12 cellular contexts compared by ENCODE assay signal in the genomic region with DNA sequence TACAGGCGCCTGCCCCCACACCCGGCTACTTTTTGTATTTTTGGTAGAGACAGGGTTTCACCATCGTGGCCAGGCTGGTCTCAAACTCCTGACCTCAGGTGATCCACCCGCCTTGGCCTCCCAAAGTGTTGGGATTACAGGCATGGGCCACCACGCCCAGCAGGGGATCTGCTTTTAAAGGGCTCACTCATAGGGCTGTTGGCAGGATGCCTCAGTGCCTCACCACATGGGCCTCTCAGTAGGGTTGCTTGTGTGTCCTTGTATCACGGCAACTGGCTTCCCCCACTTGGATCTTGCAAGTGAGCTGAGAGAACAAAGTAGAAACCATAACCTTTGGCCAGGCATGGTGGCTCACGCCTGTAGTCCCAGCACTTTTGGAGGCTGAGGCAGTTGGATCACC. TPM values are rescaled to one million over a fixed set of nuclear protein-coding genes. Genes with fewer than 3 reads are reported as not detected.
DNase-seq lines count a peak whose midpoint lies in the region; ATAC-seq and TF ChIP-seq lines count a peak whose summit lies in the region.
"Not testable (repeated sequence)": the region's sequence is repeated elsewhere in the genome, so short reads cannot be mapped to it uniquely, and the experiment has no call there.
"Had no signal": no experiment of that assay in that cellular context is flagged by ENCODE, and none has a peak within 500 bp of the region (broad histone marks: within the 10 kb centered on the region; RNA-seq: fewer than 3 reads in every experiment).

No MANE protein-coding gene starts in this region.

- not testable (repeated sequence) for H3K27me3 ChIP-seq in GM23248 (replicated peaks; ENCODE audit: insufficient read depth); aorta (ENCODE audit: control insufficient read depth in 1 of 2, insufficient read depth in 2 of 2, low read length in 1 of 2)

- not testable (repeated sequence) for H3K4me1 ChIP-seq in GM23248 (ENCODE audit: insufficient read depth); aorta (ENCODE audit: control insufficient read depth in 1 of 2, insufficient read depth in 2 of 2, low read length in 2 of 2)

- DNase-seq in AG10803 (ENCODE audit: low read depth) (peak; percentile 32), GM23248 (peak; percentile 55), LHCN-M2 (ENCODE audit: low read depth) (peak; percentile 29), RPMI7951 (ENCODE audit: low read depth) (peak; percentile 62), astrocyte of the cerebellum (ENCODE audit: low read depth) (peak; percentile 41), erythroblast (lab: John Stamatoyannopoulos, UW) (peak; percentile 12 to 24), kidney glomerular epithelial cell (lab: John Stamatoyannopoulos, UW) (peak; percentile 1), aorta (peak; percentile 25 to 51)

- intact Hi-C loops in aorta (cut with DNase I) = loop anchor here in 1 of 2 donors (5.0 kb wide), 1 partner anchor 507 kb away; no protein-coding TSS in a partner anchor

- in situ Hi-C loops in GM23248 (cut with MboI); astrocyte of the cerebellum (cut with HindIII; ENCODE audit: low sequenced_read_pairs): not testable (repeated sequence)

- H3K79me2 ChIP-seq in GM23248 (ENCODE audit: insufficient read depth) = peaks cover 20% of the 10 kb centered on the region

- not testable (repeated sequence) for H3F3A ChIP-seq in GM23248 (ENCODE audit: insufficient read depth)

- H4K20me1 ChIP-seq in GM23248 (ENCODE audit: insufficient read depth) = not testable (repeated sequence)

- H3K9me3 ChIP-seq in GM23248 (ENCODE audit: low read depth); aorta (ENCODE audit: control insufficient read depth, low read length): not testable (repeated sequence)

- H3K27ac ChIP-seq in GM23248; aorta (ENCODE audit: low read depth in 1 of 2, low read length in 2 of 2): not testable (repeated sequence)

- 85 to 92% methylated on average over 7 of the region's 7 CpGs for WGBS in GM23248 (ENCODE audit: low coverage in 1 of 2, low lambda C conversion rate in 2 of 2, missing lambda C conversion rate in 2 of 2), 2 experiments
- 96% methylated on average over 7 of the region's 7 CpGs for WGBS in aorta, 2 donors

- TF ChIP-seq POLR2A in erythroblast (IDR thresholded peaks at IDR 0.05; ENCODE audit: low read length) = not testable (repeated sequence)

- peaks cover 26% of the 10 kb centered on the region; the same call in 1 of the 2 replicates for H3K36me3 ChIP-seq in GM23248 (ENCODE audit: low read depth)
- H3K36me3 ChIP-seq in aorta (ENCODE audit: control insufficient read depth in 1 of 2, insufficient read depth in 2 of 2, low read length in 1 of 2) = not testable (repeated sequence)

- not testable (repeated sequence) for H3K9ac ChIP-seq in GM23248

- not testable (repeated sequence) for H2AFZ ChIP-seq in GM23248

- not testable (repeated sequence) for H3K9me2 ChIP-seq in GM23248 (ENCODE audit: insufficient read depth)

- not testable (repeated sequence) for H3K4me3 ChIP-seq in AG10803 (ENCODE audit: low read length); GM23248; astrocyte of the cerebellum (ENCODE audit: low read depth, low read length); aorta (ENCODE audit: low read length in 2 of 2)

- ATAC-seq in aorta (ENCODE audit: low FRiP score) = not testable (repeated sequence)

- H3K4me2 ChIP-seq in GM23248 (ENCODE audit: unreplicated experiment) = not testable (repeated sequence)

- not testable (repeated sequence) for TF ChIP-seq CTCF in AG10803 (conservative IDR thresholded peaks at IDR 0.05; ENCODE audit: low read length); astrocyte of the cerebellum (IDR thresholded peaks at IDR 0.05; ENCODE audit: low read depth, low read length, missing control alignments)

RNA-seq across cellular contexts. Expression of a gene that starts 3.1 kb away (rescaled TPM):
- total RNA-seq in GM23248 (2014; rRNA removed; shearing (Covaris generic)) = 345 and 477 TPM in 2 replicates
- 261 and 262 TPM in 2 replicates for polyA plus RNA-seq in GM23248 (2016; fragmentation: Nextera tagmentation; extraction: Ambion mirVana)
- total RNA-seq in LHCN-M2 (2014; rRNA removed) = 239 and 270 TPM in 2 replicates
- polyA plus RNA-seq in LHCN-M2 (2012) = 330 TPM
- total RNA-seq in RPMI7951 (2014; rRNA removed; shearing (Covaris generic)) = 570 and 706 TPM in 2 replicates
- total RNA-seq in aorta = 100 to 1,000 TPM; 140 to 166 TPM
- polyA plus RNA-seq in aorta = 100 to 1,000 TPM; 178 to 254 TPM

RNA-seq across cellular contexts. Expression of a gene that starts 15.5 kb away (rescaled TPM):
- total RNA-seq in GM23248 (2014; rRNA removed; shearing (Covaris generic)) = not detected in 2 replicates
- not detected in 2 replicates for polyA plus RNA-seq in GM23248 (2016; fragmentation: Nextera tagmentation; extraction: Ambion mirVana)
- not detected in 2 replicates for total RNA-seq in LHCN-M2 (2014; rRNA removed)
- polyA plus RNA-seq in LHCN-M2 (2012) = not detected
- not detected in 2 replicates for total RNA-seq in RPMI7951 (2014; rRNA removed; shearing (Covaris generic))
- not detected for total RNA-seq in aorta
- not detected for polyA plus RNA-seq in aorta
- total RNA-seq: CD8-positive, alpha-beta memory T cell; H7; OCI-LY7; SK-MEL-5 had no signal
- polyA plus RNA-seq: CD8-positive, alpha-beta memory T cell had no signal

Comparison
In these comparisons a context has a peak if more than half of its experiments do, and no peak if none do; other contexts are left out.
1. DNase-seq: peak in every context shown above with its lines; median percentile 62 in RPMI7951; 55 in GM23248; 41 in astrocyte of the cerebellum; 38 in aorta; 32 in AG10803; 29 in LHCN-M2; 18 in erythroblast; 1 in kidney glomerular epithelial cell.